In the genomic region with DNA sequence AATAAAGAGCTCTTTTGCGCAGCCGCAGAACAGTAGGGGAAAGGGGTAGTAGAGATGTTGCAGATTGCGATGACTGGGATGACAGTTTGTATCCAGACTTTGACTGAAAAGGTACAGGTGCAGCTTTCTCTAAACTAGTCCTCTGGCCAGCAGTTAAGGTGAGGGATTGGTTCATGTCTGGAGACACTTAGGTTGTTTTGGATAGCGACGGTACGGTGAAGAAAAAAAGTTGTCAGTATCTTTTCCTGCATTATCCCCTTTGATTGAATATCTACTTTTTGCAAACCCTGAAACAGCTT, we compare ENCODE assay signal across 8 cellular contexts. TPM values are rescaled to one million over a fixed set of nuclear protein-coding genes. Genes with fewer than 3 reads are reported as not detected.
DNase-seq lines count a peak whose midpoint lies in the region; ATAC-seq and TF ChIP-seq lines count a peak whose summit lies in the region.

No MANE protein-coding gene starts in this region.

- no peak for ATAC-seq in right lobe of liver
- no peak for ATAC-seq in upper lobe of right lung
- no peak for ATAC-seq in HG02642 (IDR thresholded peaks at IDR 0.05; ENCODE audit: poor library complexity, unreplicated experiment)

- no peaks in the 10 kb centered on the region for H3K9me3 ChIP-seq in ascending aorta
- H3K9me3 ChIP-seq in right lobe of liver, result no peaks in the 10 kb centered on the region
- H3K9me3 ChIP-seq in upper lobe of right lung, result no peaks in the 10 kb centered on the region

- peak; percentile 67 for DNase-seq in COLO829 (ENCODE audit: low spot score)
- peak; percentile 52 for DNase-seq in LoVo (ENCODE audit: low spot score)
- no peak for DNase-seq in ascending aorta (ENCODE audit: low spot score in 2 of 2)
- DNase-seq in right lobe of liver, result no peak
- no peak for DNase-seq in upper lobe of right lung
- no peak for DNase-seq in NCI-H146 (lab: John Stamatoyannopoulos, UW)
- DNase-seq in NCI-H510A treated with DMSO at 0.1 percent for 48 hours (lab: John Stamatoyannopoulos, UW), result no peak

- TF ChIP-seq POLR2A in right lobe of liver (IDR thresholded peaks at IDR 0.05), result no peak

- H3K4me3 ChIP-seq in ascending aorta, result peak overlapping the region; percentile 80 to 85
- peak overlapping the region; percentile 77 to 86 (median 84) for H3K4me3 ChIP-seq in right lobe of liver
- peak overlapping the region; percentile 92 for H3K4me3 ChIP-seq in upper lobe of right lung

- H3K36me3 ChIP-seq in ascending aorta, result peaks cover 18 to 33% of the 10 kb centered on the region in 2 donors
- H3K36me3 ChIP-seq in right lobe of liver, result peaks cover 0 to 14% (median 0%) of the 10 kb centered on the region in 4 donors
- H3K36me3 ChIP-seq in upper lobe of right lung, result peaks cover 32% of the 10 kb centered on the region

- 0% methylated on average over 6 of the region's 6 CpGs for WGBS in right lobe of liver (ENCODE audit: insufficient coverage, low coverage, low lambda C conversion rate, missing lambda C conversion rate)

- intact Hi-C loops in ascending aorta (cut with DNase I), result loop anchor here (1.0 to 10.0 kb wide), 6 partner anchors 14 to 493 kb away; partner anchors contain the start of genes ABCF1, MRPS18B, POLR1H and PPP1R10
- intact Hi-C loops in right lobe of liver (cut with DNase I), result no loop called here
- intact Hi-C loops in upper lobe of right lung (cut with DNase I), result no loop called here

- peaks cover 5 to 19% of the 10 kb centered on the region in 2 donors for H3K4me1 ChIP-seq in ascending aorta
- H3K4me1 ChIP-seq in right lobe of liver, result peaks cover 0 to 25% (median 10%) of the 10 kb centered on the region in 4 donors
- H3K4me1 ChIP-seq in upper lobe of right lung, result peaks cover 25% of the 10 kb centered on the region

- no peak for TF ChIP-seq CTCF in ascending aorta (IDR thresholded peaks at IDR 0.05)
- no peak for TF ChIP-seq CTCF in right lobe of liver (IDR thresholded peaks at IDR 0.05)
- no peak for TF ChIP-seq CTCF in upper lobe of right lung (IDR thresholded peaks at IDR 0.05)

- H3K27me3 ChIP-seq in ascending aorta (no peaks in the 10 kb centered on the region), right lobe of liver (no peaks in the 10 kb centered on the region), upper lobe of right lung (no peaks in the 10 kb centered on the region)

- H3K27ac ChIP-seq in ascending aorta (peak overlapping the region; percentile 98 to 100), right lobe of liver (peak overlapping the region; percentile 93 to 95 (median 95)), upper lobe of right lung (peak overlapping the region; percentile 99)

RNA-seq across cellular contexts. Expression of gene PRR3, which starts 0.5 kb away (rescaled TPM):
- total RNA-seq in ascending aorta (25.0 TPM), right lobe of liver (1 to 10 TPM; 2.3 to 3.8 (median 2.6) TPM), upper lobe of right lung (6.9 TPM)

RNA-seq across cellular contexts. Expression of gene GNL1, which starts 1.3 kb away (rescaled TPM):
- total RNA-seq in ascending aorta, result 33.0 TPM
- total RNA-seq in right lobe of liver, result 10 to 100 TPM in 5 of 6 experiments, 1 to 10 TPM in 1; 5.1 to 25.6 (median 19.8) TPM
- total RNA-seq in upper lobe of right lung, result 54.8 TPM

RNA-seq across cellular contexts. Expression of gene ABCF1, which starts 13.6 kb away (rescaled TPM):
- 36.6 TPM for total RNA-seq in ascending aorta
- total RNA-seq in right lobe of liver, result 10 to 100 TPM; 23.3 to 35.2 (median 26.8) TPM
- 42.5 TPM for total RNA-seq in upper lobe of right lung

RNA-seq across cellular contexts. Expression of gene PPP1R10, which starts 59.4 kb away (rescaled TPM):
- total RNA-seq in ascending aorta (52.6 TPM), right lobe of liver (10 to 100 TPM; 19.0 to 45.1 (median 32.4) TPM), upper lobe of right lung (68.3 TPM)

Comparison
In these comparisons a context has a peak if more than half of its experiments do, and no peak if none do; other contexts are left out.
1. DNase-seq: peak in COLO829 (single experiment) and LoVo (single experiment); none in ascending aorta (0 of 2), right lobe of liver (0 of 3), upper lobe of right lung (single experiment), NCI-H146 (single experiment) and NCI-H510A treated with DMSO at 0.1 percent for 48 hours (single experiment).
2. Peak in every context shown above with its lines, with median percentiles within 50 percentile points of each other: H3K27ac ChIP-seq and H3K4me3 ChIP-seq.